In the genomic region with DNA sequence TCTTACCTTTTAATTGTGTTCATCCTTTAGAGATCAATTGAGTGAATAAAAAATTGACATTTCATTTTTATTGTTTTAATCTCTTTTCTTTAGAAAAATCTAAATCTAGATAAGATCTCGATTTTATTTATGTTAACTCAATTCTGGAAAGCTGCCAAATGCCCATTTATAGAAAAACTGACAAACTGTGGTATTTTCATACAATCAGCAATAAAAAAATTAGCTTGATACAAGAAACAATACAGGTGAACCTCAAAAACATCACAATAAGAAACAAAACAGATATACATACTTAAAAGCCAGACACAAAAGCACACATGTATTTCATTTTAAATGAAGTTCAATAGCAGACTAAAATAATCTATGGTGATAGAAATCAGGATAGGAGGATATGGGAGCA, we compare ENCODE assay signal across 28 cellular contexts.
"Had no signal": no experiment of that assay in that cellular context is flagged by ENCODE, and none has a peak within 500 bp of the region (broad histone marks: within the 10 kb centered on the region; RNA-seq: fewer than 3 reads in every experiment).

No MANE protein-coding gene starts in this region.

- H3K27ac Mint-ChIP-seq: natural killer cell; nephron; neural progenitor cell; progenitor cell of endocrine pancreas; stimulated activated effector memory CD8-positive, alpha-beta T cell treated with anti-CD3 and anti-CD28 coated beads, Interleukin-12 subunit alpha, Interleukin-12 subunit beta, amount 100 ng/mL, for 72 hours; stimulated activated naive B cell treated with anti-CD40 and anti-IgM and Interleukin-4, amounts not matched to agents 10 μg/mL and 1 μg/mL and 100 μg/mL, for 72 hours; stimulated activated naive CD8-positive, alpha-beta T cell treated with anti-CD3 and anti-CD28 coated beads, Interleukin-15, Interleukin-2, amounts not matched to agents 100 ng/mL and 50 ng/mL, for 24 hours; type B pancreatic cell had no signal

- H3K9ac ChIP-seq: neural progenitor cell, parathyroid adenoma had no signal

- H3K27me3 Mint-ChIP-seq: stimulated activated naive B cell treated with anti-CD40 and anti-IgM and Interleukin-4, amounts not matched to agents 10 μg/mL and 1 μg/mL and 100 μg/mL, for 72 hours; stimulated activated naive CD8-positive, alpha-beta T cell treated with anti-CD3 and anti-CD28 coated beads, Interleukin-15, Interleukin-2, amounts not matched to agents 100 ng/mL and 50 ng/mL, for 24 hours had no signal

- H3K79me2 ChIP-seq: parathyroid adenoma had no signal

- H2AFZ ChIP-seq: neural progenitor cell, parathyroid adenoma had no signal

- H3K27me3 ChIP-seq: neural progenitor cell, ovary, right lobe of liver, sigmoid colon, stomach, suprapubic skin, testis, tibial artery, transverse colon, vagina had no signal

- DNase-seq: natural killer cell; occipital lobe; ovary; posterior cingulate gyrus; psoas muscle; right cardiac atrium; right lobe of liver; sigmoid colon; small intestine; stimulated activated CD4-positive, alpha-beta T cell treated with anti-CD3 and anti-CD28 coated beads, Interleukin-15, amount 100 ng/mL, for 24 hours; stimulated activated CD4-positive, alpha-beta T cell treated with anti-CD3 and anti-CD28 coated beads, Interleukin-2, amount 100 ng/mL, for 24 hours; stimulated activated CD4-positive, alpha-beta T cell treated with anti-CD3 and anti-CD28 coated beads, Interleukin-2, amount 100 ng/mL, for 48 hours; stimulated activated CD4-positive, alpha-beta T cell treated with anti-CD3 and anti-CD28 coated beads, Interleukin-4, amount 100 ng/mL, for 24 hours; stimulated activated naive B cell treated with anti-CD40 and anti-IgM and Interleukin-4, amounts not matched to agents 10 μg/mL and 1 μg/mL and 100 μg/mL, for 72 hours; stimulated activated naive CD4-positive, alpha-beta T cell treated with Interleukin-2 at 50 U/mL for 16 hours; stomach; testis; tibial artery; transverse colon had no signal

- H3K4me2 ChIP-seq: neural progenitor cell had no signal

- H3K4me1 ChIP-seq: neural progenitor cell, parathyroid adenoma, right lobe of liver, sigmoid colon, stomach, testis had no signal

- ATAC-seq: natural killer cell; psoas muscle; right cardiac atrium; right lobe of liver; stimulated activated effector memory CD8-positive, alpha-beta T cell treated with anti-CD3 and anti-CD28 coated beads, Interleukin-12 subunit alpha, Interleukin-12 subunit beta, amount 100 ng/mL, for 72 hours; stimulated activated naive B cell treated with anti-CD40 and anti-IgM and Interleukin-4, amounts not matched to agents 10 μg/mL and 1 μg/mL and 100 μg/mL, for 72 hours had no signal

- H3K36me3 ChIP-seq: neural progenitor cell, ovary, right lobe of liver, sigmoid colon, stomach, suprapubic skin, tibial artery, transverse colon, vagina had no signal

- H3K4me3 ChIP-seq: neural progenitor cell, ovary, psoas muscle, right lobe of liver, sigmoid colon, stomach, suprapubic skin, testis, tibial artery, transverse colon, vagina had no signal

- H3K4me3 Mint-ChIP-seq: natural killer cell; nephron; neural progenitor cell; stimulated activated effector memory CD8-positive, alpha-beta T cell treated with anti-CD3 and anti-CD28 coated beads, Interleukin-12 subunit alpha, Interleukin-12 subunit beta, amount 100 ng/mL, for 72 hours; stimulated activated naive B cell treated with anti-CD40 and anti-IgM and Interleukin-4, amounts not matched to agents 10 μg/mL and 1 μg/mL and 100 μg/mL, for 72 hours; stimulated activated naive CD8-positive, alpha-beta T cell treated with anti-CD3 and anti-CD28 coated beads, Interleukin-15, Interleukin-2, amounts not matched to agents 100 ng/mL and 50 ng/mL, for 24 hours; type B pancreatic cell had no signal

- H3K36me3 Mint-ChIP-seq: natural killer cell; neural progenitor cell; stimulated activated effector memory CD8-positive, alpha-beta T cell treated with anti-CD3 and anti-CD28 coated beads, Interleukin-12 subunit alpha, Interleukin-12 subunit beta, amount 100 ng/mL, for 72 hours; stimulated activated naive B cell treated with anti-CD40 and anti-IgM and Interleukin-4, amounts not matched to agents 10 μg/mL and 1 μg/mL and 100 μg/mL, for 72 hours; type B pancreatic cell had no signal

- H3K27ac ChIP-seq: neural progenitor cell, ovary, parathyroid adenoma, psoas muscle, right lobe of liver, sigmoid colon, stomach, suprapubic skin, testis, tibial artery, transverse colon, vagina had no signal

- H3K9me3 Mint-ChIP-seq: natural killer cell; nephron; neural progenitor cell; stimulated activated effector memory CD8-positive, alpha-beta T cell treated with anti-CD3 and anti-CD28 coated beads, Interleukin-12 subunit alpha, Interleukin-12 subunit beta, amount 100 ng/mL, for 72 hours; stimulated activated naive B cell treated with anti-CD40 and anti-IgM and Interleukin-4, amounts not matched to agents 10 μg/mL and 1 μg/mL and 100 μg/mL, for 72 hours; stimulated activated naive CD8-positive, alpha-beta T cell treated with anti-CD3 and anti-CD28 coated beads, Interleukin-15, Interleukin-2, amounts not matched to agents 100 ng/mL and 50 ng/mL, for 24 hours; type B pancreatic cell had no signal

- H3K9me3 ChIP-seq: ovary, psoas muscle, right lobe of liver, sigmoid colon, stomach, suprapubic skin, testis, tibial artery, transverse colon, vagina had no signal
